In the genomic region with DNA sequence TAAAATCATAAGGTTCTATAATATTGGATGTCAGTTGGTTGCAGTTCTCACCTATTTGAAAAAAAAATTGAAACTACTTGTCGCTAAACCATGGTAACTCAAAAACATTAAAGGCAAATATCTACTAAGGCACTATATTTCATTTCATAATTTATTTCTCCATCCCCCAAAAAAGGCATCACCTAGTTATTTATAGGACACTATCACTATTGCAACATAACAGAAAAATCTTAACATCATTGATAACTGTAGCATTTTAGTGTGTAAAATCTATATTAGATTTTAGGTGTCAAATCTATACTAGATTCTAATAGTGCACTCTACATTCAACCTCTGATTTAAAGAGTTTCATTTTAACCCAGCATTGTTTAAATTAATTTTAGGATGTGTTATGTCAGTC, we compare ENCODE assay signal across 10 cellular contexts. TPM values are rescaled to one million over a fixed set of nuclear protein-coding genes. Genes with fewer than 3 reads are reported as not detected.
DNase-seq lines count a peak whose midpoint lies in the region; ATAC-seq and TF ChIP-seq lines count a peak whose summit lies in the region.
"Had no signal": no experiment of that assay in that cellular context is flagged by ENCODE, and none has a peak within 500 bp of the region (broad histone marks: within the 10 kb centered on the region; RNA-seq: fewer than 3 reads in every experiment).

No MANE protein-coding gene starts in this region.

- ATAC-seq in right cardiac atrium (no peak), foreskin keratinocyte (no peak), upper lobe of left lung (ENCODE audit: low FRiP score in 2 of 2) (no peak), GM19467 (IDR thresholded peaks at IDR 0.05; ENCODE audit: unreplicated experiment) (no peak)

- no peak for TF ChIP-seq POLR2A in upper lobe of left lung (IDR thresholded peaks at IDR 0.05)

- DNase-seq in left ventricle myocardium inferior, result no peak
- no peak for DNase-seq in right cardiac atrium
- DNase-seq in foreskin keratinocyte, result no peak
- no peak for DNase-seq in upper lobe of left lung
- no peak for DNase-seq in NCI-H2227 (lab: John Stamatoyannopoulos, UW; ENCODE audit: unreplicated experiment)
- DNase-seq in cerebellar cortex (ENCODE audit: low spot score), result no peak
- DNase-seq: activated effector memory CD4-positive, alpha-beta T cell treated with Interleukin-2 at 50 U/mL for 16 hours; NCI-H1930 had no signal

- no peak for TF ChIP-seq CTCF in left ventricle myocardium inferior (IDR thresholded peaks at IDR 0.05; ENCODE audit: borderline replicate concordance)
- TF ChIP-seq CTCF in VCaP (conservative IDR thresholded peaks at IDR 0.05), result no peak
- TF ChIP-seq CTCF in foreskin keratinocyte (conservative IDR thresholded peaks at IDR 0.05), result no peak
- no peak for TF ChIP-seq CTCF in upper lobe of left lung (IDR thresholded peaks at IDR 0.05)

- no peak overlapping the region for H3K27ac ChIP-seq in left ventricle myocardium inferior (replicated peaks)
- H3K27ac ChIP-seq in right cardiac atrium (ENCODE audit: low read length), result no peak overlapping the region
- peak overlapping the region; percentile 83 for H3K27ac ChIP-seq in VCaP
- H3K27ac ChIP-seq in foreskin keratinocyte, result peak overlapping the region; percentile 63
- peak overlapping the region in 3 of 4 donors; percentile 89 to 95 (median 90) for H3K27ac ChIP-seq in upper lobe of left lung

- H3K27me3 ChIP-seq in left ventricle myocardium inferior (ENCODE audit: low read depth) (no peaks in the 10 kb centered on the region), right cardiac atrium (ENCODE audit: control insufficient read depth, insufficient read depth) (no peaks in the 10 kb centered on the region), foreskin keratinocyte (no peaks in the 10 kb centered on the region), upper lobe of left lung (no peaks in the 10 kb centered on the region)

- intact Hi-C loops in left ventricle myocardium inferior (cut with micrococcal nuclease), result no loop called here
- intact Hi-C loops in right cardiac atrium (cut with DNase I), result loop anchor here in 2 of 4 donors (2.0 to 10.0 kb wide), 3 partner anchors 37 to 77 kb away; partner anchors contain the start of gene EAPP (in 1 of the 2)

- peaks cover 23% of the 10 kb centered on the region for H3K4me1 ChIP-seq in left ventricle myocardium inferior
- H3K4me1 ChIP-seq in right cardiac atrium (ENCODE audit: control insufficient read depth, insufficient read depth, low read length), result peaks cover 5% of the 10 kb centered on the region
- H3K4me1 ChIP-seq in foreskin keratinocyte, result peaks cover 12% of the 10 kb centered on the region
- H3K4me1 ChIP-seq in upper lobe of left lung, result peaks cover 8 to 25% (median 21%) of the 10 kb centered on the region in 4 donors

- WGBS in right cardiac atrium, result 94% methylated on average over 1 of the region's 1 CpG
- WGBS in upper lobe of left lung, 2 donors, result 63 to 90% methylated on average over 1 of the region's 1 CpG

- H3K9me3 ChIP-seq in left ventricle myocardium inferior (replicated peaks), result no peaks in the 10 kb centered on the region
- H3K9me3 ChIP-seq in right cardiac atrium (ENCODE audit: control insufficient read depth, low read length), result no peaks in the 10 kb centered on the region
- no peaks in the 10 kb centered on the region for H3K9me3 ChIP-seq in upper lobe of left lung

- H3K36me3 ChIP-seq in left ventricle myocardium inferior (peaks cover 13% of the 10 kb centered on the region), upper lobe of left lung (peaks cover 6 to 15% (median 10%) of the 10 kb centered on the region in 4 donors)

- no peak for TF ChIP-seq EP300 in upper lobe of left lung (IDR thresholded peaks at IDR 0.05)

- H3K4me3 ChIP-seq in left ventricle myocardium inferior, result peak overlapping the region; percentile 80
- H3K4me3 ChIP-seq in right cardiac atrium (ENCODE audit: low read length), result no peak overlapping the region
- H3K4me3 ChIP-seq in upper lobe of left lung, result peak overlapping the region in 3 of 4 donors; percentile 83 to 89 (median 87)

RNA-seq across cellular contexts. Expression of gene SPTSSA, which starts 1.7 kb away (rescaled TPM):
- 13.5 TPM for total RNA-seq in left ventricle myocardium inferior
- total RNA-seq in right cardiac atrium, result 10 to 100 TPM; 12.3 to 18.9 (median 15.7) TPM
- 19.9 TPM for polyA plus RNA-seq in right cardiac atrium
- total RNA-seq in foreskin keratinocyte, result 22.3 and 24.2 TPM in 2 replicates
- polyA plus RNA-seq in foreskin keratinocyte, result 26.1 and 27.0 TPM in 2 replicates
- 100 to 1,000 TPM in 1 of 6 donors, 10 to 100 TPM in 5; 22.5 to 106 (median 42.1) TPM for total RNA-seq in upper lobe of left lung

Comparison
In these comparisons a context has a peak if more than half of its experiments do, and no peak if none do; other contexts are left out.
1. H3K27ac ChIP-seq: peak in VCaP (single experiment), foreskin keratinocyte (single experiment) and upper lobe of left lung (3 of 4); none in left ventricle myocardium inferior (single experiment) and right cardiac atrium (single experiment).